31 cellular contexts compared by ENCODE assay signal in genomic region chr9:111372297-111372696, GRCh38. TPM values are rescaled to one million over a fixed set of nuclear protein-coding genes. Genes with fewer than 3 reads are reported as not detected.
"Had no signal": no experiment of that assay in that cellular context is flagged by ENCODE, and none has a peak within 500 bp of the region (broad histone marks: within the 10 kb centered on the region; RNA-seq: fewer than 3 reads in every experiment).

No MANE protein-coding gene starts in this region.

- H3K27me3 ChIP-seq: colonic mucosa, esophagus squamous epithelium, gastrocnemius medialis, heart right ventricle, left lung had no signal

- H3K4me3 ChIP-seq: colonic mucosa, esophagus squamous epithelium, gastrocnemius medialis, heart right ventricle, left lung, lower lobe of right lung had no signal

- DNase-seq: colonic mucosa; cortex of kidney; effector CD8-positive, alpha-beta T cell; effector memory CD8-positive, alpha-beta T cell; endodermal cell; erythroblast; esophagus squamous epithelium; foreskin fibroblast; foreskin melanocyte; gastrocnemius medialis; glutamatergic neuron; head of caudate nucleus; heart right ventricle; hippocampal formation; left cardiac atrium; left lung; left ventricle myocardium superior; lower lobe of right lung; mesendoderm; midbrain had no signal

- H3K4me1 ChIP-seq: colonic mucosa, esophagus squamous epithelium, gastrocnemius medialis, heart right ventricle, left lung, lower lobe of right lung had no signal

- ATAC-seq: effector memory CD8-positive, alpha-beta T cell; esophagus mucosa; gastrocnemius medialis; heart right ventricle; left cardiac atrium; left lung; left ventricle myocardium superior; lower lobe of right lung had no signal

- H3K27ac Mint-ChIP-seq: dendritic cell treated with granulocyte-macrophage colony-stimulating factor and Interleukin-4, amounts not matched to agents 40 ng/mL and 50 ng/mL, for 4 days; effector memory CD8-positive, alpha-beta T cell; endodermal cell; memory B cell had no signal

- H3K4me3 Mint-ChIP-seq: dendritic cell treated with granulocyte-macrophage colony-stimulating factor and Interleukin-4, amounts not matched to agents 40 ng/mL and 50 ng/mL, for 4 days; effector memory CD8-positive, alpha-beta T cell; endodermal cell; memory B cell had no signal

- H3K4me1 Mint-ChIP-seq: endodermal cell, memory B cell had no signal

- H3K27ac ChIP-seq: colonic mucosa, epithelial cell of prostate, esophagus squamous epithelium, gastrocnemius medialis, heart right ventricle, left lung, lower lobe of right lung had no signal

- H3K9me3 Mint-ChIP-seq: dendritic cell treated with granulocyte-macrophage colony-stimulating factor and Interleukin-4, amounts not matched to agents 40 ng/mL and 50 ng/mL, for 4 days; effector memory CD8-positive, alpha-beta T cell; endodermal cell; memory B cell had no signal

- H3K9me3 ChIP-seq: colonic mucosa, esophagus squamous epithelium, gastrocnemius medialis, heart right ventricle, left lung, lower lobe of right lung had no signal

- H3K27me3 Mint-ChIP-seq: dendritic cell treated with granulocyte-macrophage colony-stimulating factor and Interleukin-4, amounts not matched to agents 40 ng/mL and 50 ng/mL, for 4 days; effector memory CD8-positive, alpha-beta T cell; memory B cell had no signal

- FAIRE-seq: endometrium, keratinocyte had no signal

RNA-seq across cellular contexts. Expression of gene OR2K2, which starts 42.3 kb away (rescaled TPM):
- total RNA-seq: colonic mucosa, dermis microvascular lymphatic vessel endothelial cell, endodermal cell, esophagus mucosa, esophagus squamous epithelium, glomerular endothelial cell, left cardiac atrium, left lung, left ventricle myocardium superior, lower lobe of right lung, lung microvascular endothelial cell, mononuclear cell, mucosa of gallbladder had no signal
- polyA plus RNA-seq: keratinocyte had no signal
